In genomic region chr6:4775591-4776492, GRCh38 we compare ENCODE assay signal across 8 cellular contexts. TPM values are rescaled to one million over a fixed set of nuclear protein-coding genes. Genes with fewer than 3 reads are reported as not detected.
DNase-seq lines count a peak whose midpoint lies in the region; ATAC-seq and TF ChIP-seq lines count a peak whose summit lies in the region.

CDYL (plus strand) TSS chr6:4776404; CDS start chr6:4776784, 380 bp downstream.

- ATAC-seq in GM19372 (IDR thresholded peaks at IDR 0.05; ENCODE audit: low read depth, unreplicated experiment), result peak; percentile 59
- peak; percentile 56 for ATAC-seq in HG03520 (IDR thresholded peaks at IDR 0.05; ENCODE audit: unreplicated experiment)
- peak; percentile 81 to 90 (median 86) for ATAC-seq in right lobe of liver

- intact Hi-C loops in right lobe of liver (cut with DNase I), result no loop called here

- H3K4me1 ChIP-seq in BLaER1, result peaks cover 40% of the 10 kb centered on the region
- H3K4me1 ChIP-seq in right lobe of liver, result peaks cover 0 to 7% (median 0%) of the 10 kb centered on the region in 4 donors

- H3K4me3 ChIP-seq in BLaER1 (peak within 1 kb of the TSS; percentile 86), right lobe of liver (peak within 1 kb of the TSS; percentile 57 to 74 (median 62))

- no peaks in the 10 kb centered on the region for H3K36me3 ChIP-seq in BLaER1
- no peaks in the 10 kb centered on the region for H3K36me3 ChIP-seq in right lobe of liver

- peaks cover 36% of the 10 kb centered on the region for H4K20me1 ChIP-seq in BLaER1

- peak within 1 kb of the TSS; percentile 93 for H3K9ac ChIP-seq in BLaER1

- peak; percentile 37 for TF ChIP-seq POLR2A in right lobe of liver (IDR thresholded peaks at IDR 0.05)

- H3K9me3 ChIP-seq in BLaER1 (peaks cover 9% of the 10 kb centered on the region), right lobe of liver (no peaks in the 10 kb centered on the region)

- TF ChIP-seq CTCF in right lobe of liver (IDR thresholded peaks at IDR 0.05), result peak; percentile 19 to 28 (median 22)

- DNase-seq in NCI-H69 (lab: John Stamatoyannopoulos, UW) (peak; percentile 97), dermis microvascular lymphatic vessel endothelial cell (ENCODE audit: low read depth in 2 of 2) (peak; percentile 76 to 90), right lobe of liver (peak; percentile 89 to 91 (median 91))
- DNase-seq in activated CD4-positive, alpha-beta T cell treated with anti-CD3 and anti-CD28 coated beads, Interleukin-2, amount 50 U/mL, for 24 hours (ENCODE audit: low read depth in 1 of 2, low spot score in 1 of 2), result peak; percentile 67 to 81
- peak; percentile 88 for DNase-seq in stimulated activated CD4-positive, alpha-beta T cell treated with anti-CD3 and anti-CD28 coated beads, Interleukin-4, amount 100 ng/mL, for 24 hours

- H3K27ac ChIP-seq in BLaER1 (peak within 1 kb of the TSS; percentile 92), right lobe of liver (peak within 1 kb of the TSS in 2 of 3 donors; percentile 60 to 61)

- H3K27me3 ChIP-seq in BLaER1 (no peaks in the 10 kb centered on the region), right lobe of liver (no peaks in the 10 kb centered on the region)

- peak within 1 kb of the TSS; percentile 94 for H3K4me2 ChIP-seq in BLaER1

- 0% methylated on average over 12 of the region's 135 CpGs for WGBS in right lobe of liver (ENCODE audit: insufficient coverage, low coverage, low lambda C conversion rate, missing lambda C conversion rate)

RNA-seq across cellular contexts. Expression of gene CDYL, which starts in this region (rescaled TPM):
- total RNA-seq in dermis microvascular lymphatic vessel endothelial cell (20.8 and 26.9 TPM in 2 replicates), right lobe of liver (10 to 100 TPM in 5 of 6 experiments, 1 to 10 TPM in 1; 5.0 to 16.1 (median 13.1) TPM)

Comparison
In these comparisons a context has a peak if more than half of its experiments do, and no peak if none do; other contexts are left out.
1. Peak in every context shown above with its lines: DNase-seq, ATAC-seq, H3K4me3 ChIP-seq and H3K27ac ChIP-seq.